Comparison of ENCODE assay signal across 19 cellular contexts in the genomic region with DNA sequence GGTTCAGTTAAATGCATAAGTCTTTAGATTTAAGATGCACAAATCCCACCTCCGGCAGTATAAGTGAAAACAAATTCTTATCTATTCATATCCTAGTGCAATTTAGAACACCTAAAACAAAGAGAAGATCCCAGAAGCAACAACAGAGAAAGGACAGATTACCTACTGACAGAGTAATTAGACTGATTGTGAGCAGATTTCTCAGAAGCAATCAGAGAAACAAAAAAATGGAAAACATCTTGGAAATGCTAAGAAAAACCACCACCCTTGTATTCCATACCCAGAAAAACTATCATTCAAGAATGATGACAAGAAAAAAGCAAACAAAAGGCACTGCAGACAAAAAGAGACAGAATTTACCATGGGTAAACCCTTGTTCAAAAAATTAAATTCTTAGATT. TPM values are rescaled to one million over a fixed set of nuclear protein-coding genes. Genes with fewer than 3 reads are reported as not detected.
"Had no signal": no experiment of that assay in that cellular context is flagged by ENCODE, and none has a peak within 500 bp of the region (broad histone marks: within the 10 kb centered on the region; RNA-seq: fewer than 3 reads in every experiment).

No MANE protein-coding gene starts in this region.

- H3K27ac Mint-ChIP-seq: activated naive CD4-positive, alpha-beta T cell treated with anti-CD3 and anti-CD28 coated beads, Interleukin-2, amount 50 U/mL, for 24 hours; effector memory CD8-positive, alpha-beta T cell; mesothelial cell of epicardium had no signal

- H3K9me3 Mint-ChIP-seq: activated naive CD4-positive, alpha-beta T cell treated with anti-CD3 and anti-CD28 coated beads, Interleukin-2, amount 50 U/mL, for 24 hours; effector memory CD8-positive, alpha-beta T cell; neural crest cell had no signal

- H3K4me3 Mint-ChIP-seq: activated naive CD4-positive, alpha-beta T cell treated with anti-CD3 and anti-CD28 coated beads, Interleukin-2, amount 50 U/mL, for 24 hours; effector memory CD8-positive, alpha-beta T cell; mesothelial cell of epicardium; neural crest cell had no signal

- H3K9me3 ChIP-seq: adrenal gland, lower lobe of right lung, pancreas had no signal

- H3K27me3 Mint-ChIP-seq: activated naive CD4-positive, alpha-beta T cell treated with anti-CD3 and anti-CD28 coated beads, Interleukin-2, amount 50 U/mL, for 24 hours; effector memory CD8-positive, alpha-beta T cell had no signal

- H3K27me3 ChIP-seq: adrenal gland, pancreas had no signal

- H3K4me3 ChIP-seq: adrenal gland, lower lobe of right lung, pancreas had no signal

- ATAC-seq: effector memory CD8-positive, alpha-beta T cell; left cardiac atrium; lower lobe of right lung; pancreas had no signal

- DNase-seq: activated CD4-positive, alpha-beta T cell treated with anti-CD3 and anti-CD28 coated beads for 1 hour; activated CD4-positive, alpha-beta T cell treated with anti-CD3 and anti-CD28 coated beads, Interleukin-2, amount 50 U/mL, for 4 hours; activated T-cell treated with anti-CD3 and anti-CD28 coated beads, Interleukin-2, amount 50 U/mL, for 1 hour; adrenal gland; caudate nucleus; cortex of kidney; effector memory CD8-positive, alpha-beta T cell; left cardiac atrium; lower lobe of right lung; pancreas; retina; stimulated activated CD4-positive, alpha-beta T cell treated with anti-CD3 and anti-CD28 coated beads, Interleukin-2, amount 100 ng/mL, for 48 hours; stimulated activated naive CD4-positive, alpha-beta T cell; substantia nigra had no signal

- H3K27ac ChIP-seq: adrenal gland, epithelial cell of prostate, lower lobe of right lung, pancreas had no signal

- H3K36me3 ChIP-seq: pancreas had no signal

- FAIRE-seq: frontal cortex, pancreas had no signal

RNA-seq across cellular contexts. Expression of a gene that starts 47.6 kb away (rescaled TPM):
- total RNA-seq: mesothelial cell of epicardium had no signal
